In the genomic region with DNA sequence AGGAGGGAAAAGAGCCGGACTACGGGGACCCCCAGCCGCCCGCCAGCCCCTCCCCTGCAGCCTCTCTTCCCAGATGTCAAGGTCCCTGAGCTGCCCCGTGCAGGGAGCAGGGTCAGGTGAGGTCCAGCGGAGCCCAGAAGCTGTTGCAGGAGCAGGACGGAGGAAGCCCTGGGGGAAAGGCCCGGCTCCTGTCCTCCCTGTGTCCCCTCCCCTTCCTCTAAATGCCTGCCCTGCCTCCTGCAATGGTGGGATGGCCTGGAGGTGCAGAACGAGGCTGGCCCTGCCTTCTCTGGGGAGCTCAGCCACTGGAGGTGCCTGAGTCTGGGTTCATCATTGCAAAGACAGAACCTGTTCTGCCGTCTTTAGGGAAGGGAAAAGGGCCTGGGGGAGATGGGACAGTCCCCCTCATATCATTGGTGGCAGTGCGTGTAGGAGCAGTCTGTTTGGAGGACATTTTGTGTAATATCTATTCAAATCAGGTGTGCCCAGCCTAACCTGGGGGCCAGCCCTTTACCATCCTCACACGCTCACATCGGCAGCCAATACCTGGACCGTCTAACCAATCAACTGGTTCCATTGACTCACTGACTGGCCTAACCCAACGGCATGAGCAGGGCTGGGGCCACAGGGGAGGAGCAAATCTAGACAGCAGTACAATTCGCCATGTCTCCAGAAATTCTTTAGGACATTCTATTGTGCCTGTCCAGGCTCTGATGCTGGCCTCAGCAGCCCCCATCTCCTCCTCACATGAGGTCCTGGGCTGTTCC, we compare ENCODE assay signal across 1 cellular context.
TF ChIP-seq lines count a peak whose summit lies in the region.

No MANE protein-coding gene starts in this region.

TF ChIP-seq in GM23338, 12 proteins besides CTCF, POLR2A, EP300 and RAD21 (continued from another document):
- TF ChIP-seq, protein P1, sequence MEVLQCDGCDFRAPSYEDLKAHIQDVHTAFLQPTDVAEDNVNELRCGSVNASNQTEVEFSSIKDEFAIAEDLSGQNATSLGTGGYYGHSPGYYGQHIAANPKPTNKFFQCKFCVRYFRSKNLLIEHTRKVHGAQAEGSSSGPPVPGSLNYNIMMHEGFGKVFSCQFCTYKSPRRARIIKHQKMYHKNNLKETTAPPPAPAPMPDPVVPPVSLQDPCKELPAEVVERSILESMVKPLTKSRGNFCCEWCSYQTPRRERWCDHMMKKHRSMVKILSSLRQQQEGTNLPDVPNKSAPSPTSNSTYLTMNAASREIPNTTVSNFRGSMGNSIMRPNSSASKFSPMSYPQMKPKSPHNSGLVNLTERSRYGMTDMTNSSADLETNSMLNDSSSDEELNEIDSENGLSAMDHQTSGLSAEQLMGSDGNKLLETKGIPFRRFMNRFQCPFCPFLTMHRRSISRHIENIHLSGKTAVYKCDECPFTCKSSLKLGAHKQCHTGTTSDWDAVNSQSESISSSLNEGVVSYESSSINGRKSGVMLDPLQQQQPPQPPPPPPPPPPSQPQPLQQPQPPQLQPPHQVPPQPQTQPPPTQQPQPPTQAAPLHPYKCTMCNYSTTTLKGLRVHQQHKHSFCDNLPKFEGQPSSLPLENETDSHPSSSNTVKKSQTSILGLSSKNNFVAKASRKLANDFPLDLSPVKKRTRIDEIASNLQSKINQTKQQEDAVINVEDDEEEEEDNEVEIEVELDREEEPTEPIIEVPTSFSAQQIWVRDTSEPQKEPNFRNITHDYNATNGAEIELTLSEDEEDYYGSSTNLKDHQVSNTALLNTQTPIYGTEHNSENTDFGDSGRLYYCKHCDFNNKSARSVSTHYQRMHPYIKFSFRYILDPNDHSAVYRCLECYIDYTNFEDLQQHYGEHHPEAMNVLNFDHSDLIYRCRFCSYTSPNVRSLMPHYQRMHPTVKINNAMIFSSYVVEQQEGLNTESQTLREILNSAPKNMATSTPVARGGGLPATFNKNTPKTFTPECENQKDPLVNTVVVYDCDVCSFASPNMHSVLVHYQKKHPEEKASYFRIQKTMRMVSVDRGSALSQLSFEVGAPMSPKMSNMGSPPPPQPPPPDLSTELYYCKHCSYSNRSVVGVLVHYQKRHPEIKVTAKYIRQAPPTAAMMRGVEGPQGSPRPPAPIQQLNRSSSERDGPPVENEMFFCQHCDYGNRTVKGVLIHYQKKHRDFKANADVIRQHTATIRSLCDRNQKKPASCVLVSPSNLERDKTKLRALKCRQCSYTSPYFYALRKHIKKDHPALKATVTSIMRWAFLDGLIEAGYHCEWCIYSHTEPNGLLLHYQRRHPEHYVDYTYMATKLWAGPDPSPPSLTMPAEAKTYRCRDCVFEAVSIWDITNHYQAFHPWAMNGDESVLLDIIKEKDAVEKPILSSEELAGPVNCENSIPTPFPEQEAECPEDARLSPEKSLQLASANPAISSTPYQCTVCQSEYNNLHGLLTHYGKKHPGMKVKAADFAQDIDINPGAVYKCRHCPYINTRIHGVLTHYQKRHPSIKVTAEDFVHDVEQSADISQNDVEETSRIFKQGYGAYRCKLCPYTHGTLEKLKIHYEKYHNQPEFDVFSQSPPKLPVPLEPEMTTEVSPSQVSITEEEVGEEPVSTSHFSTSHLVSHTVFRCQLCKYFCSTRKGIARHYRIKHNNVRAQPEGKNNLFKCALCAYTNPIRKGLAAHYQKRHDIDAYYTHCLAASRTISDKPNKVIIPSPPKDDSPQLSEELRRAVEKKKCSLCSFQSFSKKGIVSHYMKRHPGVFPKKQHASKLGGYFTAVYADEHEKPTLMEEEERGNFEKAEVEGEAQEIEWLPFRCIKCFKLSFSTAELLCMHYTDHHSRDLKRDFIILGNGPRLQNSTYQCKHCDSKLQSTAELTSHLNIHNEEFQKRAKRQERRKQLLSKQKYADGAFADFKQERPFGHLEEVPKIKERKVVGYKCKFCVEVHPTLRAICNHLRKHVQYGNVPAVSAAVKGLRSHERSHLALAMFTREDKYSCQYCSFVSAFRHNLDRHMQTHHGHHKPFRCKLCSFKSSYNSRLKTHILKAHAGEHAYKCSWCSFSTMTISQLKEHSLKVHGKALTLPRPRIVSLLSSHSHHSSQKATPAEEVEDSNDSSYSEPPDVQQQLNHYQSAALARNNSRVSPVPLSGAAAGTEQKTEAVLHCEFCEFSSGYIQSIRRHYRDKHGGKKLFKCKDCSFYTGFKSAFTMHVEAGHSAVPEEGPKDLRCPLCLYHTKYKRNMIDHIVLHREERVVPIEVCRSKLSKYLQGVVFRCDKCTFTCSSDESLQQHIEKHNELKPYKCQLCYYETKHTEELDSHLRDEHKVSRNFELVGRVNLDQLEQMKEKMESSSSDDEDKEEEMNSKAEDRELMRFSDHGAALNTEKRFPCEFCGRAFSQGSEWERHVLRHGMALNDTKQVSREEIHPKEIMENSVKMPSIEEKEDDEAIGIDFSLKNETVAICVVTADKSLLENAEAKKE (CRISPR knock-in tag; IDR thresholded peaks at IDR 0.05) = no peak
- no peak for TF ChIP-seq REST (IDR thresholded peaks at IDR 0.05; ENCODE audit: unreplicated experiment)
- no peak for TF ChIP-seq STAT1 (IDR thresholded peaks at IDR 0.05; ENCODE audit: unreplicated experiment)
- TF ChIP-seq POLR2AphosphoS5 (IDR thresholded peaks at IDR 0.05; ENCODE audit: low read depth) = no peak
- no peak for TF ChIP-seq CREB1 (CRISPR knock-in tag; IDR thresholded peaks at IDR 0.05; ENCODE audit: low read depth)
- TF ChIP-seq JUNB (IDR thresholded peaks at IDR 0.05; ENCODE audit: unreplicated experiment) = no peak
